Comparison of ENCODE assay signal across 21 cellular contexts in the genomic region with DNA sequence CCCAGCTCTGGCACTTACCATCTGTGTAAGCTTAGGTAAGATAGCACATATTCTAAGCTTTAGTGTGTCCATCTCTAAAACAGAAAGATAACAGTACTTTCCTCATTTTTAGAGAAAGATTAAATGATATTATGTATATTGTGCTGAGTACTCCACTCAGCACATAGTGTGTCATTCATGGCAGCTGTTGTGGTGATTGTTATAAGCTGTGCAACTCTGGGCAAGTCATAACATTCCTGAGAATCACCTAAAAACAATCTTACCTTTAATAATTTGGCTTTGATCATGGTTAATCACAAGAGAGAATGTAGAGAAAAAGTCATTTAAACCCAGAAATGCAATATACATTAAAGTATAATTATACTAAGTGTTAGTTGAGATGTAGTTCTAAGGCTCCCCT.
DNase-seq lines count a peak whose midpoint lies in the region; ATAC-seq, FAIRE-seq and TF ChIP-seq lines count a peak whose summit lies in the region.
"Had no signal": no experiment of that assay in that cellular context is flagged by ENCODE, and none has a peak within 500 bp of the region (broad histone marks: within the 10 kb centered on the region; RNA-seq: fewer than 3 reads in every experiment).

No MANE protein-coding gene starts in this region.

- BruUV-seq in PC-9 (replicated peaks; lab: Mats Ljungman, UMichigan) = no TSS peak

- TF ChIP-seq POLR2A in A549 (IDR thresholded peaks at IDR 0.05; ENCODE audit: low read length) (no peak), spleen (IDR thresholded peaks at IDR 0.05) (no peak)

- H3K36me3 ChIP-seq in PC-9 (ENCODE audit: low read depth) = no peaks in the 10 kb centered on the region
- H3K36me3 ChIP-seq in bronchial epithelial cell (ENCODE audit: control insufficient read depth, insufficient read depth, low read length) = no peaks in the 10 kb centered on the region
- H3K36me3 ChIP-seq in spleen = no peaks in the 10 kb centered on the region
- H3K36me3 ChIP-seq: BLaER1 had no signal

- H2AFZ ChIP-seq in PC-9 = no peak overlapping the region
- H2AFZ ChIP-seq: GM23338 had no signal

- TF ChIP-seq CTCF in A549 (IDR thresholded peaks at IDR 0.05) (no peak), PC-9 (conservative IDR thresholded peaks at IDR 0.05) (no peak), bronchial epithelial cell (IDR thresholded peaks at IDR 0.05; ENCODE audit: insufficient read depth, low read length, severe bottlenecking) (no peak), spleen (IDR thresholded peaks at IDR 0.05 in 8 of 11, conservative IDR thresholded peaks at IDR 0.05 in 3 of 11) (no peak)

- H3K4me2 ChIP-seq in A549 = peak overlapping the region; percentile 63
- no peak overlapping the region for H3K4me2 ChIP-seq in PC-9
- H3K4me2 ChIP-seq: BLaER1, GM23338 had no signal

- intact Hi-C loops in PC-9 (cut with micrococcal nuclease; ENCODE audit: unreplicated experiment) = no loop called here
- intact Hi-C loops in spleen (cut with DNase I; ENCODE audit: low total_unique reads) = no loop called here

- H3K4me1 ChIP-seq in A549 = peaks cover 26% of the 10 kb centered on the region
- H3K4me1 ChIP-seq in PC-9 (replicated peaks; ENCODE audit: insufficient read depth) = peaks cover 6% of the 10 kb centered on the region
- no peaks in the 10 kb centered on the region for H3K4me1 ChIP-seq in spleen
- H3K4me1 ChIP-seq: BLaER1 had no signal

- no peak for DNase-seq in A549 (ENCODE audit: low read depth in 1 of 2, low spot score in 1 of 2)
- no peak for DNase-seq in PC-9
- DNase-seq in bronchial epithelial cell (ENCODE audit: low read depth) = peak; percentile 71
- peak; percentile 6 for DNase-seq in kidney tubule cell (ENCODE audit: low spot score)
- no peak for DNase-seq in G401 (ENCODE audit: low spot score)
- DNase-seq in spleen = no peak
- DNase-seq: 8988T; Caco-2; CD4-positive, CD25-positive, alpha-beta regulatory T cell; CD8-positive, alpha-beta T cell; DMS 273 treated with DMSO at 0.1 percent for 48 hours; DMS79; EL; GF-D8; H9 had no signal

- no peak for TF ChIP-seq EP300 in A549 (IDR thresholded peaks at IDR 0.05)

- in situ Hi-C loops in G401 (cut with HindIII; ENCODE audit: low sequenced_read_pairs) = no loop called here

- no peak for TF ChIP-seq RAD21 in A549 (conservative IDR thresholded peaks at IDR 0.05 in 1 of 2, IDR thresholded peaks at IDR 0.05 in 1 of 2)

- H3K27ac ChIP-seq in A549 (peak overlapping the region; percentile 52 to 66; a peak in 5 of 6 replicates), PC-9 (peak overlapping the region; percentile 64), spleen (no peak overlapping the region)
- H3K27ac ChIP-seq: BLaER1, C4-2B had no signal

- POLR2A ChIA-PET in A549 (lab: Yijun Ruan, JAX) (interaction anchor here (1.3 to 1.5 kb wide), 2 partner anchors 67 to 391 kb away, joined by 3 to 6 read pairs; partner anchors contain the start of gene GALNT13), PC-9 (lab: Charles Lee; ENCODE audit: unreplicated experiment) (no interaction called here)

- peaks cover 3% of the 10 kb centered on the region; the same call in 1 of the 2 replicates for H3F3A ChIP-seq in PC-9 (ENCODE audit: insufficient read depth, low read depth)

- no peaks in the 10 kb centered on the region for H3K9me2 ChIP-seq in PC-9 (ENCODE audit: insufficient read depth)

- no peaks in the 10 kb centered on the region for H3K79me2 ChIP-seq in PC-9 (ENCODE audit: low read depth)

- no peaks in the 10 kb centered on the region for H4K20me1 ChIP-seq in PC-9 (ENCODE audit: insufficient read depth)
- H4K20me1 ChIP-seq: BLaER1 had no signal

- FAIRE-seq in A549 (lab: Jason Lieb, UNC) = no peak
- FAIRE-seq in bronchial epithelial cell (lab: Jason Lieb, UNC) = no peak
- FAIRE-seq: D721Med, GM12891 had no signal

- ATAC-seq in A549 = no peak
- no peak for ATAC-seq in GM18498 (IDR thresholded peaks at IDR 0.05; ENCODE audit: unreplicated experiment)
- ATAC-seq: CD8-positive, alpha-beta T cell; GM23338 had no signal

- CTCF ChIA-PET in A549 (lab: Yijun Ruan, JAX) = no interaction called here
- CTCF ChIA-PET in PC-9 (lab: Charles Lee) = no interaction called here

- H3K27me3 ChIP-seq in PC-9 (ENCODE audit: insufficient read depth, low read depth) = no peaks in the 10 kb centered on the region
- no peaks in the 10 kb centered on the region for H3K27me3 ChIP-seq in bronchial epithelial cell (ENCODE audit: control insufficient read depth, insufficient read depth, low read length)
- no peaks in the 10 kb centered on the region for H3K27me3 ChIP-seq in spleen (replicated peaks in 1 of 7)
- H3K27me3 ChIP-seq: BLaER1 had no signal

- H3K4me3 ChIP-seq in A549 (no peak overlapping the region), PC-9 (no peak overlapping the region), bronchial epithelial cell (ENCODE audit: low read depth, low read length) (no peak overlapping the region), spleen (no peak overlapping the region)
- H3K4me3 ChIP-seq: BLaER1, GM23338 had no signal

- H3K9me3 ChIP-seq in A549 = no peaks in the 10 kb centered on the region
- H3K9me3 ChIP-seq in PC-9 (ENCODE audit: insufficient read depth, low read depth) = no peaks in the 10 kb centered on the region
- H3K9me3 ChIP-seq in spleen = no peaks in the 10 kb centered on the region
- H3K9me3 ChIP-seq: BLaER1, Caco-2 had no signal

TF ChIP-seq in A549, 52 proteins besides CTCF, POLR2A, EP300 and RAD21:
- TF ChIP-seq E2F6 (IDR thresholded peaks at IDR 0.05; ENCODE audit: borderline replicate concordance, low read depth) = no peak
- TF ChIP-seq ZFP36 (IDR thresholded peaks at IDR 0.05; ENCODE audit: borderline replicate concordance, partially characterized antibody) = no peak
TF ChIP-seq in A549: peak in this region for 0.

Comparison
In these comparisons a context has a peak if more than half of its experiments do, and no peak if none do; other contexts are left out.
1. DNase-seq: peak in bronchial epithelial cell (single experiment) and kidney tubule cell (single experiment); none in A549 (0 of 2), PC-9 (0 of 2), G401 (single experiment) and spleen (single experiment).
2. H3K27ac ChIP-seq: peak in A549 (2 of 2) and PC-9 (single experiment); none in spleen (0 of 8).